12 cellular contexts compared by ENCODE assay signal in the genomic region with DNA sequence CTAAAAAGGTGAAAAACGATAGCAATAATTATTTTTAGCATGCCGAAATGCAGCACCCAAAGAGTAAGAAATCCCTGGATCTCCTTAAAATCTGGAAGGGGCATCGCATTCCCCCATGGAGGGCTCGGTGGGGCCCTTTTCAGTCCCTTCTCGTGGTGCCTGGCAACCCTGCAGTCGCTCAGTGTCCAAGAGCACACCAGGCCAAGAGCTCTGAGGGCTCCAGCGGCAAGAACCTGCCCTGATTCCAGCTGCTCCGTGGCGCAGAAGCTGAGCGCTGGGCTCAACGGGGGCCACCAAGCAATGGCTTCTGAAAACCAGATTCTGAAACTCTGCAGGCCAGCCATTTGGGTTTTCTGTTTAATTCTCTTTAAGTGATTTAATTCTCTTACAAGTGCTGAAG.
A peak's percentile ranks its signal among the peaks of the same experiment; 100 is the strongest.
DNase-seq lines count a peak whose midpoint lies in the region; ATAC-seq and TF ChIP-seq lines count a peak whose summit lies in the region.
"Had no signal": no experiment of that assay in that cellular context is flagged by ENCODE, and none has a peak within 500 bp of the region (broad histone marks: within the 10 kb centered on the region; RNA-seq: fewer than 3 reads in every experiment).

No MANE protein-coding gene starts in this region.

- ATAC-seq in Panc1 (no peak), lower lobe of right lung (peak; percentile 24 to 28)

- no peaks in the 10 kb centered on the region for H3K27me3 ChIP-seq in Panc1 (ENCODE audit: control insufficient read depth, insufficient read depth, low read length)
- no peaks in the 10 kb centered on the region for H3K27me3 ChIP-seq in lower lobe of right lung (ENCODE audit: low read depth)
- no peaks in the 10 kb centered on the region for H3K27me3 ChIP-seq in suprapubic skin
- no peaks in the 10 kb centered on the region for H3K27me3 ChIP-seq in SK-N-SH (ENCODE audit: insufficient read depth)
- H3K27me3 ChIP-seq: ovary, thyroid gland had no signal

- DNase-seq in Panc1 (ENCODE audit: low read depth, low spot score): no peak
- DNase-seq in coronary artery (ENCODE audit: low spot score): no peak
- DNase-seq in lower lobe of right lung: no peak
- no peak for DNase-seq in suprapubic skin (ENCODE audit: low spot score in 2 of 2)
- no peak for DNase-seq in stimulated activated CD4-positive, alpha-beta T cell treated with anti-CD3 and anti-CD28 coated beads, Interleukin-1b, Interleukin-23, amount 100 ng/mL, for 48 hours
- no peak for DNase-seq in effector CD4-positive, alpha-beta T cell
- no peak for DNase-seq in SK-N-SH
- DNase-seq: CD4-positive, alpha-beta T cell; NCI-H1694; NCI-H524 treated with DMSO at 0.1 percent for 48 hours; ovary had no signal

- POLR2A ChIA-PET in Panc1 (lab: Charles Lee) (interaction anchor here (0.6 kb wide), 1 partner anchor 43 kb away, joined by 3 read pairs; no protein-coding TSS in a partner anchor), SK-N-SH (lab: Yijun Ruan, JAX) (no interaction called here)

- H3K9me2 ChIP-seq in SK-N-SH: no peaks in the 10 kb centered on the region

- H3K4me3 ChIP-seq in Panc1 (ENCODE audit: low read depth in 2 of 2, low read length in 2 of 2) (no peak overlapping the region), coronary artery (peak overlapping the region; percentile 14), lower lobe of right lung (no peak overlapping the region), suprapubic skin (no peak overlapping the region), SK-N-SH (ENCODE audit: low read depth in 2 of 2, low read length in 1 of 2) (no peak overlapping the region)
- H3K4me3 ChIP-seq: ovary, thyroid gland had no signal

- no peak overlapping the region for H2AFZ ChIP-seq in SK-N-SH (ENCODE audit: low read depth)

- TF ChIP-seq EP300 in suprapubic skin (IDR thresholded peaks at IDR 0.05) (no peak), SK-N-SH (IDR thresholded peaks at IDR 0.05; ENCODE audit: borderline replicate concordance in 1 of 2, low read depth in 1 of 2, low read length in 1 of 2) (no peak)

- H3K9me3 ChIP-seq in Panc1 (ENCODE audit: control insufficient read depth, insufficient read depth, low read depth, low read length) (no peaks in the 10 kb centered on the region), lower lobe of right lung (no peaks in the 10 kb centered on the region), suprapubic skin (no peaks in the 10 kb centered on the region), SK-N-SH (no peaks in the 10 kb centered on the region)
- H3K9me3 ChIP-seq: ovary, thyroid gland had no signal

- WGBS in suprapubic skin: 92% methylated on average over 11 of the region's 11 CpGs
- 81% methylated on average over 11 of the region's 11 CpGs for WGBS in SK-N-SH (ENCODE audit: low lambda C conversion rate)

- H3K4me2 ChIP-seq in SK-N-SH: no peak overlapping the region

- no peaks in the 10 kb centered on the region for H3F3A ChIP-seq in SK-N-SH (replicated peaks; ENCODE audit: insufficient read depth)

- peak overlapping the region; percentile 85 for H3K27ac ChIP-seq in Panc1 (ENCODE audit: low read length)
- H3K27ac ChIP-seq in coronary artery: peak overlapping the region; percentile 40 to 59
- H3K27ac ChIP-seq in lower lobe of right lung: peak overlapping the region; percentile 75
- H3K27ac ChIP-seq in suprapubic skin: peak overlapping the region; percentile 12
- no peak overlapping the region for H3K27ac ChIP-seq in SK-N-SH (ENCODE audit: low read depth in 2 of 2, low read length in 1 of 2)
- H3K27ac ChIP-seq: ovary, thyroid gland had no signal

- no peaks in the 10 kb centered on the region for H4K20me1 ChIP-seq in SK-N-SH (ENCODE audit: insufficient read depth)

- no peaks in the 10 kb centered on the region for H3K79me2 ChIP-seq in SK-N-SH (ENCODE audit: insufficient read depth)

- TF ChIP-seq POLR2A in suprapubic skin (IDR thresholded peaks at IDR 0.05): no peak

- in situ Hi-C loops in Panc1 (cut with HindIII; ENCODE audit: low pct_unique_long_range_greater_than_20kb, low sequenced_read_pairs): no loop called here

- intact Hi-C loops in Panc1 (cut with micrococcal nuclease; ENCODE audit: unreplicated experiment) (no loop called here), lower lobe of right lung (cut with DNase I) (no loop called here)

- TF ChIP-seq CTCF in Panc1 (IDR thresholded peaks at IDR 0.05) (peak; percentile 40; the same call in 1 of the 2 replicates), coronary artery (IDR thresholded peaks at IDR 0.05) (no peak), lower lobe of right lung (IDR thresholded peaks at IDR 0.05) (no peak), suprapubic skin (IDR thresholded peaks at IDR 0.05) (no peak), SK-N-SH (IDR thresholded peaks at IDR 0.05) (no peak)

- no peak for TF ChIP-seq RAD21 in SK-N-SH (IDR thresholded peaks at IDR 0.05; ENCODE audit: low read length)

- BruUV-seq in Panc1 (replicated peaks; lab: Mats Ljungman, UMichigan): no TSS peak

- H3K9ac ChIP-seq in SK-N-SH: no peak overlapping the region

- peaks cover 51% of the 10 kb centered on the region for H3K4me1 ChIP-seq in Panc1 (ENCODE audit: control insufficient read depth, insufficient read depth, low read length)
- peaks cover 38% of the 10 kb centered on the region for H3K4me1 ChIP-seq in lower lobe of right lung
- peaks cover 26% of the 10 kb centered on the region for H3K4me1 ChIP-seq in suprapubic skin
- H3K4me1 ChIP-seq in SK-N-SH (ENCODE audit: control insufficient read depth in 1 of 2, insufficient read depth in 2 of 2, low read depth in 1 of 2, low read length in 1 of 2): peaks cover 0 to 3% of the 10 kb centered on the region in 2 experiments; a peak in 1 of 4 replicates

- CTCF ChIA-PET in Panc1 (lab: Charles Lee): no interaction called here
- CTCF ChIA-PET in SK-N-SH (lab: Yijun Ruan, JAX): interaction anchor here (0.7 to 10.8 kb wide), 10 partner anchors 10 to 176 kb away, joined by 3 to 100 read pairs (median 4); no protein-coding TSS in a partner anchor

- no peaks in the 10 kb centered on the region for H3K36me3 ChIP-seq in Panc1 (ENCODE audit: control insufficient read depth, insufficient read depth, low read length)
- H3K36me3 ChIP-seq in lower lobe of right lung: no peaks in the 10 kb centered on the region
- H3K36me3 ChIP-seq in suprapubic skin: no peaks in the 10 kb centered on the region
- H3K36me3 ChIP-seq in SK-N-SH (replicated peaks in 1 of 2; ENCODE audit: control insufficient read depth in 1 of 2, insufficient read depth in 2 of 2, low read length in 1 of 2): no peaks in the 10 kb centered on the region
- H3K36me3 ChIP-seq: ovary, thyroid gland had no signal

TF ChIP-seq in SK-N-SH, 30 proteins besides CTCF, POLR2A, EP300 and RAD21:
- no peak for TF ChIP-seq TAF1 (IDR thresholded peaks at IDR 0.05; ENCODE audit: borderline replicate concordance, low read depth, low read length)
- TF ChIP-seq SIN3A (IDR thresholded peaks at IDR 0.05; ENCODE audit: borderline replicate concordance, low read depth, low read length): no peak
- no peak for TF ChIP-seq ELF1 (IDR thresholded peaks at IDR 0.05)
- TF ChIP-seq, protein P1, sequence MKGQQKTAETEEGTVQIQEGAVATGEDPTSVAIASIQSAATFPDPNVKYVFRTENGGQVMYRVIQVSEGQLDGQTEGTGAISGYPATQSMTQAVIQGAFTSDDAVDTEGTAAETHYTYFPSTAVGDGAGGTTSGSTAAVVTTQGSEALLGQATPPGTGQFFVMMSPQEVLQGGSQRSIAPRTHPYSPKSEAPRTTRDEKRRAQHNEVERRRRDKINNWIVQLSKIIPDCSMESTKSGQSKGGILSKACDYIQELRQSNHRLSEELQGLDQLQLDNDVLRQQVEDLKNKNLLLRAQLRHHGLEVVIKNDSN (IDR thresholded peaks at IDR 0.05; ENCODE audit: borderline replicate concordance, low read depth): no peak
- TF ChIP-seq GATA2 (CRISPR knock-in tag; IDR thresholded peaks at IDR 0.05): no peak
- no peak for TF ChIP-seq SMC3 (IDR thresholded peaks at IDR 0.05; ENCODE audit: low read depth, low read length)
- TF ChIP-seq FOXM1 (IDR thresholded peaks at IDR 0.05; ENCODE audit: low read depth): no peak
- TF ChIP-seq NFIC (IDR thresholded peaks at IDR 0.05; ENCODE audit: borderline replicate concordance): no peak
- no peak for TF ChIP-seq NRF1 (IDR thresholded peaks at IDR 0.05; ENCODE audit: low read depth, low read length)
- TF ChIP-seq MXI1 (IDR thresholded peaks at IDR 0.05; ENCODE audit: low read depth, low read length): no peak
- TF ChIP-seq RCOR1 (IDR thresholded peaks at IDR 0.05; ENCODE audit: low read length): no peak
- TF ChIP-seq TEAD4 (IDR thresholded peaks at IDR 0.05; ENCODE audit: borderline replicate concordance, insufficient read depth): no peak

Comparison
In these comparisons a context has a peak if more than half of its experiments do, and no peak if none do; other contexts are left out.
1. H3K27ac ChIP-seq: peak in Panc1 (single experiment), coronary artery (2 of 2), lower lobe of right lung (single experiment) and suprapubic skin (single experiment); none in SK-N-SH (0 of 2).